In genomic region chr5:39561421-39561820, GRCh38 we compare ENCODE assay signal across 32 cellular contexts.
"Had no signal": no experiment of that assay in that cellular context is flagged by ENCODE, and none has a peak within 500 bp of the region (broad histone marks: within the 10 kb centered on the region; RNA-seq: fewer than 3 reads in every experiment).

No MANE protein-coding gene starts in this region.

- H3K4me3 ChIP-seq: ascending aorta, gastrocnemius medialis, heart left ventricle had no signal

- H3K4me1 ChIP-seq: ascending aorta, gastrocnemius medialis, heart left ventricle had no signal

- H3K36me3 ChIP-seq: ascending aorta, gastrocnemius medialis, heart left ventricle had no signal

- H3K27ac Mint-ChIP-seq: activated CD4-positive, alpha-beta memory T cell treated with anti-CD3 and anti-CD28 coated beads for 36 hours; activated CD4-positive, alpha-beta T cell treated with anti-CD3 and anti-CD28 coated beads for 36 hours; activated CD4-positive, alpha-beta T cell treated with anti-CD3 and anti-CD28 coated beads, Interleukin-2, amount 10 ng/mL, durations not matched to agents 24 days and 14 days; activated naive CD4-positive, alpha-beta T cell treated with anti-CD3 and anti-CD28 coated beads, Interleukin-2, amount 10 ng/mL, durations not matched to agents 7 days and 5 days; activated naive CD4-positive, alpha-beta T cell treated with anti-CD3 and anti-CD28 coated beads, Interleukin-2, amount 50 U/mL, for 72 hours; activated naive CD8-positive, alpha-beta T cell treated with anti-CD3 and anti-CD28 coated beads, Interleukin-2, amount 10 ng/mL, durations not matched to agents 7 days and 5 days; activated T-cell treated with anti-CD3 and anti-CD28 coated beads, Interleukin-2, amount 50 U/mL, for 24 hours; activated T-cell treated with anti-CD3 and anti-CD28 coated beads, Interleukin-2, amount 50 U/mL, for 72 hours; brain; effector memory CD8-positive, alpha-beta T cell; T-helper 17 cell; T-helper 2 cell treated with Interferon-gamma antibody and Interleukin-4, amounts not matched to agents 5 μg/mL and 100 μg/mL, for 36 hours had no signal

- FAIRE-seq: colon, endothelial cell of umbilical vein had no signal

- H3K4me1 Mint-ChIP-seq: activated CD4-positive, alpha-beta T cell treated with anti-CD3 and anti-CD28 coated beads for 36 hours; activated CD4-positive, alpha-beta T cell treated with anti-CD3 and anti-CD28 coated beads, Interleukin-2, amount 10 ng/mL, durations not matched to agents 24 days and 14 days; activated naive CD4-positive, alpha-beta T cell treated with anti-CD3 and anti-CD28 coated beads, Interleukin-2, amount 10 ng/mL, durations not matched to agents 7 days and 5 days; activated naive CD8-positive, alpha-beta T cell treated with anti-CD3 and anti-CD28 coated beads, Interleukin-2, amount 10 ng/mL, durations not matched to agents 7 days and 5 days; brain; T-helper 17 cell had no signal

- H3K4me3 Mint-ChIP-seq: activated CD4-positive, alpha-beta memory T cell treated with anti-CD3 and anti-CD28 coated beads for 36 hours; activated CD4-positive, alpha-beta T cell treated with anti-CD3 and anti-CD28 coated beads for 36 hours; activated CD4-positive, alpha-beta T cell treated with anti-CD3 and anti-CD28 coated beads, Interleukin-2, amount 10 ng/mL, durations not matched to agents 24 days and 14 days; activated naive CD4-positive, alpha-beta T cell treated with anti-CD3 and anti-CD28 coated beads, Interleukin-2, amount 10 ng/mL, durations not matched to agents 7 days and 5 days; activated naive CD8-positive, alpha-beta T cell treated with anti-CD3 and anti-CD28 coated beads, Interleukin-2, amount 10 ng/mL, durations not matched to agents 7 days and 5 days; activated T-cell treated with anti-CD3 and anti-CD28 coated beads, Interleukin-2, amount 50 U/mL, for 24 hours; activated T-cell treated with anti-CD3 and anti-CD28 coated beads, Interleukin-2, amount 50 U/mL, for 72 hours; brain; effector memory CD8-positive, alpha-beta T cell; T-helper 17 cell; T-helper 2 cell treated with Interferon-gamma antibody and Interleukin-4, amounts not matched to agents 5 μg/mL and 100 μg/mL, for 36 hours had no signal

- DNase-seq: activated CD4-positive, alpha-beta memory T cell treated with anti-CD3 and anti-CD28 coated beads for 36 hours; activated CD4-positive, alpha-beta T cell treated with anti-CD3 and anti-CD28 coated beads for 36 hours; activated CD4-positive, alpha-beta T cell treated with anti-CD3 and anti-CD28 coated beads, Interleukin-2, amount 10 ng/mL, durations not matched to agents 24 days and 14 days; activated CD4-positive, CD25-positive, alpha-beta regulatory T cell; activated CD4-positive, CD25-positive, alpha-beta regulatory T cell treated with anti-CD3 and anti-CD28 coated beads, Interleukin-2, amount 50 U/mL, for 72 hours; activated CD8-positive, alpha-beta memory T cell treated with anti-CD3 and anti-CD28 coated beads, Interleukin-2, amount 50 U/mL, for 48 hours; activated gamma-delta T cell; activated naive CD4-positive, alpha-beta T cell; activated naive CD4-positive, alpha-beta T cell treated with anti-CD3 and anti-CD28 coated beads, Interleukin-2, amount 10 ng/mL, durations not matched to agents 7 days and 5 days; activated naive CD8-positive, alpha-beta T cell treated with anti-CD3 and anti-CD28 coated beads, Interleukin-2, amount 10 ng/mL, durations not matched to agents 7 days and 5 days; activated T-cell treated with anti-CD3 and anti-CD28 coated beads for 4 hours; activated T-cell treated with anti-CD3 and anti-CD28 coated beads, Interleukin-2, amount 50 U/mL, for 24 hours; activated T-cell treated with anti-CD3 and anti-CD28 coated beads, Interleukin-2, amount 50 U/mL, for 72 hours; caudate nucleus; cortex of kidney; dermis blood vessel endothelial cell; effector CD4-positive, alpha-beta T cell; effector memory CD8-positive, alpha-beta T cell; foreskin fibroblast; gastrocnemius medialis; glutamatergic neuron; heart left ventricle; T-helper 1 cell; T-helper 17 cell; T1000 had no signal

- ATAC-seq: activated CD4-positive, alpha-beta T cell treated with anti-CD3 and anti-CD28 coated beads for 36 hours; activated naive CD4-positive, alpha-beta T cell treated with anti-CD3 and anti-CD28 coated beads, Interleukin-2, amount 50 U/mL, for 72 hours; activated T-cell treated with anti-CD3 and anti-CD28 coated beads, Interleukin-2, amount 50 U/mL, for 72 hours; effector memory CD8-positive, alpha-beta T cell; esophagus mucosa; gastrocnemius medialis; heart left ventricle; T-helper 17 cell had no signal

- H3K36me3 Mint-ChIP-seq: activated CD4-positive, alpha-beta memory T cell treated with anti-CD3 and anti-CD28 coated beads for 36 hours; activated naive CD4-positive, alpha-beta T cell treated with anti-CD3 and anti-CD28 coated beads, Interleukin-2, amount 10 ng/mL, durations not matched to agents 7 days and 5 days; activated naive CD4-positive, alpha-beta T cell treated with anti-CD3 and anti-CD28 coated beads, Interleukin-2, amount 50 U/mL, for 72 hours; activated naive CD8-positive, alpha-beta T cell treated with anti-CD3 and anti-CD28 coated beads, Interleukin-2, amount 10 ng/mL, durations not matched to agents 7 days and 5 days; brain had no signal

- H3K27me3 ChIP-seq: ascending aorta, gastrocnemius medialis, heart left ventricle had no signal

- H3K9me3 ChIP-seq: ascending aorta, gastrocnemius medialis, heart left ventricle had no signal

- H3K9me3 Mint-ChIP-seq: activated CD4-positive, alpha-beta memory T cell treated with anti-CD3 and anti-CD28 coated beads for 36 hours; activated CD4-positive, alpha-beta T cell treated with anti-CD3 and anti-CD28 coated beads, Interleukin-2, amount 10 ng/mL, durations not matched to agents 24 days and 14 days; activated naive CD4-positive, alpha-beta T cell treated with anti-CD3 and anti-CD28 coated beads, Interleukin-2, amount 10 ng/mL, durations not matched to agents 7 days and 5 days; activated naive CD4-positive, alpha-beta T cell treated with anti-CD3 and anti-CD28 coated beads, Interleukin-2, amount 50 U/mL, for 72 hours; activated naive CD8-positive, alpha-beta T cell treated with anti-CD3 and anti-CD28 coated beads, Interleukin-2, amount 10 ng/mL, durations not matched to agents 7 days and 5 days; activated T-cell treated with anti-CD3 and anti-CD28 coated beads, Interleukin-2, amount 50 U/mL, for 24 hours; activated T-cell treated with anti-CD3 and anti-CD28 coated beads, Interleukin-2, amount 50 U/mL, for 72 hours; effector memory CD8-positive, alpha-beta T cell; T-helper 2 cell treated with Interferon-gamma antibody and Interleukin-4, amounts not matched to agents 5 μg/mL and 100 μg/mL, for 36 hours had no signal

- H3K27ac ChIP-seq: ascending aorta, gastrocnemius medialis, heart left ventricle had no signal
